27 cellular contexts compared by ENCODE assay signal in the genomic region with DNA sequence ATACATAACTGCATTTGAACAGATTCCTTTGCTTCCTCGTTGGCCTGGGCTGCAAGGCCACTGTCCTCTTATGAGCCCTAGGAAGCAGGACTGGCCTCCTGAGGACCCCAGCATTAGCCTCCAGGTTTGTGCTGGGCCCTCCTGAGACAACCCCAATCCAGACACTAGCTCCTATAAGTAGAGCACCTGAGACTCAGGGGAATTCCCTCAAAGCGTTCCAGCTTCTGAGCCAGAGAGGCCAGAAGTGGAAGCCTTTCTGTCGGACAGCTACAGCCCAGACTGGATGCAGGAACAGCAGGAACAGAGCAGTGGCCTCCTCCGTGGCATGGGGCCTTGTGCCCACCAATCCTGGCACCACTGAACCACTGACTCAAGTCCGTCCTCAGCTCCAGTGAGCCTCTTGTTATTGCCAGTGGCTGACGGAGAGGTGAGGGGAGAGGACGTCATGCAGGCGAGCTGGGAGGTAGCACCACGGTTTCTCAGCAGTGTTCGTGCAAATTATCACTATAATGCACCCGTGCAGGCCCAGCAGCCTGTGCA.
A peak's percentile ranks its signal among the peaks of the same experiment; 100 is the strongest.
DNase-seq lines count a peak whose midpoint lies in the region; ATAC-seq and TF ChIP-seq lines count a peak whose summit lies in the region.
"Had no signal": no experiment of that assay in that cellular context is flagged by ENCODE, and none has a peak within 500 bp of the region (broad histone marks: within the 10 kb centered on the region; RNA-seq: fewer than 3 reads in every experiment).

No MANE protein-coding gene starts in this region.

- H4K91ac ChIP-seq in IMR-90 (ENCODE audit: insufficient read depth, low read depth, low read length), result no peak overlapping the region

- no peak overlapping the region for H2BK20ac ChIP-seq in IMR-90 (ENCODE audit: low read depth, low read length)

- TF ChIP-seq RAD21 in IMR-90 (IDR thresholded peaks at IDR 0.05; ENCODE audit: low read length), result no peak

- H3K4me3 Mint-ChIP-seq in WTC11, result no peak overlapping the region
- H3K4me3 Mint-ChIP-seq: activated CD8-positive, alpha-beta T cell treated with anti-CD3 and anti-CD28 coated beads, Interleukin-2, amount 10 ng/mL, durations not matched to agents 7 days and 5 days; activated naive CD4-positive, alpha-beta T cell treated with anti-CD3 and anti-CD28 coated beads for 36 hours; CD14-positive monocyte; nephron had no signal

- H2BK5ac ChIP-seq in IMR-90 (ENCODE audit: low read depth, low read length, poor library complexity, severe bottlenecking), result no peak overlapping the region

- H3K9me3 Mint-ChIP-seq in WTC11, result no peaks in the 10 kb centered on the region
- H3K9me3 Mint-ChIP-seq: activated naive CD4-positive, alpha-beta T cell treated with anti-CD3 and anti-CD28 coated beads for 36 hours; nephron had no signal

- TF ChIP-seq CTCF in IMR-90 (conservative IDR thresholded peaks at IDR 0.05; ENCODE audit: low read depth, low read length) (no peak), WTC11 (IDR thresholded peaks at IDR 0.05) (no peak), lower lobe of right lung (IDR thresholded peaks at IDR 0.05) (no peak), upper lobe of right lung (IDR thresholded peaks at IDR 0.05) (no peak)

- H3K27ac Mint-ChIP-seq in WTC11, result no peak overlapping the region
- H3K27ac Mint-ChIP-seq: activated CD8-positive, alpha-beta T cell treated with anti-CD3 and anti-CD28 coated beads, Interleukin-2, amount 10 ng/mL, durations not matched to agents 7 days and 5 days; activated naive CD4-positive, alpha-beta T cell treated with anti-CD3 and anti-CD28 coated beads for 36 hours; CD14-positive monocyte; nephron had no signal

- no peak for DNase-seq in IMR-90
- no peak for DNase-seq in WTC11 (ENCODE audit: low spot score)
- DNase-seq in lower lobe of right lung, result no peak
- no peak for DNase-seq in upper lobe of right lung
- no peak for DNase-seq in middle frontal gyrus (ENCODE audit: extremely low spot score, low spot score)
- DNase-seq in NCI-H1436 treated with DMSO at 0.1 percent for 48 hours (lab: John Stamatoyannopoulos, UW), result no peak
- DNase-seq: activated CD4-positive, alpha-beta T cell treated with anti-CD3 and anti-CD28 coated beads for 4 hours; activated CD8-positive, alpha-beta T cell treated with anti-CD3 and anti-CD28 coated beads, Interleukin-2, amount 10 ng/mL, durations not matched to agents 7 days and 5 days; activated naive CD4-positive, alpha-beta T cell treated with anti-CD3 and anti-CD28 coated beads for 36 hours; DMS79 treated with DMSO at 0.1 percent for 48 hours; GDM1; Karpas-422; NCI-H1417; NCI-H2107; NCI-H345; NCI-H748 treated with DMSO at 0.1 percent for 48 hours; SIG-M5; stimulated activated naive CD4-positive, alpha-beta T cell; T-helper 9 cell had no signal

- H3K27me3 ChIP-seq in IMR-90 (ENCODE audit: control insufficient read depth, insufficient read depth, low read length) (no peaks in the 10 kb centered on the region), lower lobe of right lung (ENCODE audit: low read depth) (no peaks in the 10 kb centered on the region), upper lobe of right lung (no peaks in the 10 kb centered on the region)
- H3K27me3 ChIP-seq: dorsolateral prefrontal cortex, gastroesophageal sphincter had no signal

- peaks cover 16% of the 10 kb centered on the region; the same call in 1 of the 2 replicates for H3K27me3 Mint-ChIP-seq in WTC11 (ENCODE audit: low read depth)

- H3K4me3 ChIP-seq in IMR-90 (ENCODE audit: insufficient read depth, low read depth, low read length) (no peak overlapping the region), lower lobe of right lung (no peak overlapping the region), upper lobe of right lung (no peak overlapping the region)
- H3K4me3 ChIP-seq: dorsolateral prefrontal cortex, gastroesophageal sphincter, skin epidermis, thoracic aorta had no signal

- no peak overlapping the region for H4K8ac ChIP-seq in IMR-90 (ENCODE audit: low read depth in 2 of 2, low read length in 2 of 2)

- intact Hi-C loops in IMR-90 (cut with micrococcal nuclease) (no loop called here), lower lobe of right lung (cut with DNase I) (no loop called here), upper lobe of right lung (cut with DNase I) (no loop called here)

- ATAC-seq in IMR-90 (ENCODE audit: low read depth), result no peak
- peak; percentile 23; the same call in 1 of the 2 replicates for ATAC-seq in WTC11
- ATAC-seq in lower lobe of right lung, result peak; percentile 24 to 56
- ATAC-seq in upper lobe of right lung, result peak; percentile 39
- ATAC-seq in HG02885 (IDR thresholded peaks at IDR 0.05; ENCODE audit: poor library complexity, unreplicated experiment), result no peak
- ATAC-seq: activated CD8-positive, alpha-beta T cell treated with anti-CD3 and anti-CD28 coated beads, Interleukin-2, amount 10 ng/mL, durations not matched to agents 7 days and 5 days; gastroesophageal sphincter had no signal

- H2AK9ac ChIP-seq in IMR-90 (replicated peaks; ENCODE audit: low read depth, low read length, poor library complexity), result peak overlapping the region; percentile 1

- H3K14ac ChIP-seq in IMR-90 (replicated peaks; ENCODE audit: low read depth, low read length), result 0 out of 2 replicates have a peak overlapping the region, but pooled peaks have one; percentile 9

- TF ChIP-seq POLR2A in IMR-90 (IDR thresholded peaks at IDR 0.05; ENCODE audit: low read depth, low read length), result no peak

- peaks cover 31% of the 10 kb centered on the region for H3K9me1 ChIP-seq in IMR-90 (ENCODE audit: insufficient read depth, low read length)

- H3K4me1 Mint-ChIP-seq in WTC11, result peaks cover 62% of the 10 kb centered on the region
- H3K4me1 Mint-ChIP-seq: CD14-positive monocyte had no signal

- no peak overlapping the region for H3K4ac ChIP-seq in IMR-90 (ENCODE audit: low read depth, low read length)

- H2BK120ac ChIP-seq in IMR-90 (ENCODE audit: low read depth, low read length), result no peak overlapping the region

- no peaks in the 10 kb centered on the region for H3K36me3 ChIP-seq in IMR-90 (ENCODE audit: control insufficient read depth, insufficient read depth, low read length)
- H3K36me3 ChIP-seq in lower lobe of right lung, result no peaks in the 10 kb centered on the region
- no peaks in the 10 kb centered on the region for H3K36me3 ChIP-seq in upper lobe of right lung
- H3K36me3 ChIP-seq: gastroesophageal sphincter, thoracic aorta had no signal

- H2AK5ac ChIP-seq in IMR-90 (ENCODE audit: low read depth, low read length), result peak overlapping the region; percentile 13; the same call in 1 of the 2 replicates

- POLR2A ChIA-PET in IMR-90 (lab: Charles Lee; ENCODE audit: unreplicated experiment), result no interaction called here
- POLR2A ChIA-PET in WTC11 (lab: Charles Lee), result no interaction called here

- no peak overlapping the region for H2AFZ ChIP-seq in IMR-90 (replicated peaks; ENCODE audit: low read length, poor library complexity)

- H3K9ac ChIP-seq in IMR-90 (ENCODE audit: low read depth, low read length), result no peak overlapping the region

- H3K4me2 ChIP-seq in IMR-90 (ENCODE audit: low read depth, low read length), result no peak overlapping the region

- H3K27ac ChIP-seq in IMR-90 (ENCODE audit: insufficient read depth, low read length) (no peak overlapping the region), lower lobe of right lung (no peak overlapping the region), upper lobe of right lung (no peak overlapping the region)
- H3K27ac ChIP-seq: HL-60, thoracic aorta had no signal

- no peak overlapping the region for H3K18ac ChIP-seq in IMR-90 (ENCODE audit: low read depth, low read length)

- BruUV-seq in IMR-90 (replicated peaks; lab: Mats Ljungman, UMichigan), result no TSS peak

- no peaks in the 10 kb centered on the region for H3K36me3 Mint-ChIP-seq in WTC11
- H3K36me3 Mint-ChIP-seq: CD14-positive monocyte had no signal

- H3K4me1 ChIP-seq in IMR-90 (ENCODE audit: control insufficient read depth, insufficient read depth, low read length), result peaks cover 20% of the 10 kb centered on the region
- peaks cover 35% of the 10 kb centered on the region for H3K4me1 ChIP-seq in lower lobe of right lung
- H3K4me1 ChIP-seq in upper lobe of right lung, result peaks cover 11% of the 10 kb centered on the region

- peaks cover 8% of the 10 kb centered on the region; the same call in 1 of the 2 replicates for H4K20me1 ChIP-seq in IMR-90 (ENCODE audit: insufficient read depth, low read length)

- dilution Hi-C loops in IMR-90 (cut with HindIII; ENCODE audit: low sequenced_read_pairs, unreplicated experiment), result no loop called here

- peaks cover 11 to 47% of the 10 kb centered on the region in 2 experiments for H3K79me1 ChIP-seq in IMR-90 (ENCODE audit: low read depth in 1 of 2, low read length in 2 of 2)

- CTCF ChIA-PET in IMR-90 (lab: Yijun Ruan, JAX), result no interaction called here
- CTCF ChIA-PET in WTC11 (lab: Charles Lee), result interaction anchor here (0.7 to 1.6 kb wide), 2 partner anchors 16 to 25 kb away, joined by 3 to 6 read pairs; no protein-coding TSS in a partner anchor

- no peak overlapping the region for H3K23ac ChIP-seq in IMR-90 (ENCODE audit: low read depth, low read length)

- H2BK15ac ChIP-seq in IMR-90 (ENCODE audit: low read depth, low read length), result no peak overlapping the region

- 71% methylated on average over 1 of the region's 11 CpGs; no CpG with 5 or more reads in 1 of the 2 experiments for WGBS in IMR-90 (ENCODE audit: extremely low coverage in 2 of 2, insufficient read length in 1 of 2), 2 experiments

- H3K56ac ChIP-seq in IMR-90 (ENCODE audit: extremely low read depth, insufficient read depth, low read length), result no peak overlapping the region

- H3K9me3 ChIP-seq in IMR-90 (ENCODE audit: control insufficient read depth, insufficient read depth, low read length), result no peaks in the 10 kb centered on the region
- no peaks in the 10 kb centered on the region for H3K9me3 ChIP-seq in lower lobe of right lung
- no peaks in the 10 kb centered on the region for H3K9me3 ChIP-seq in upper lobe of right lung
- H3K9me3 ChIP-seq: gastroesophageal sphincter, thoracic aorta had no signal

- H4K5ac ChIP-seq in IMR-90 (ENCODE audit: low read depth, low read length), result no peak overlapping the region

- in situ Hi-C loops in IMR-90 (cut with MboI; ENCODE audit: low sequenced_read_pairs), result no loop called here

TF ChIP-seq in IMR-90, 13 proteins besides CTCF, POLR2A, EP300 and RAD21 (continues in another document):
- no peak for TF ChIP-seq MAZ (IDR thresholded peaks at IDR 0.05; ENCODE audit: borderline replicate concordance, low read depth, low read length)
- no peak for TF ChIP-seq MXI1 (IDR thresholded peaks at IDR 0.05; ENCODE audit: borderline replicate concordance, low read depth, low read length)
- TF ChIP-seq RFX5 (IDR thresholded peaks at IDR 0.05; ENCODE audit: low read depth, low read length), result no peak
- no peak for TF ChIP-seq MAFK (IDR thresholded peaks at IDR 0.05; ENCODE audit: low read depth, low read length)
- no peak for TF ChIP-seq NFE2L2 (IDR thresholded peaks at IDR 0.05; ENCODE audit: low read depth, low read length)

Comparison
In these comparisons a context has a peak if more than half of its experiments do, and no peak if none do; other contexts are left out.
1. ATAC-seq: peak in WTC11 (single experiment), lower lobe of right lung (2 of 2) and upper lobe of right lung (single experiment); none in IMR-90 (single experiment) and HG02885 (single experiment).